Comparison of ENCODE assay signal across 14 cellular contexts in the genomic region with DNA sequence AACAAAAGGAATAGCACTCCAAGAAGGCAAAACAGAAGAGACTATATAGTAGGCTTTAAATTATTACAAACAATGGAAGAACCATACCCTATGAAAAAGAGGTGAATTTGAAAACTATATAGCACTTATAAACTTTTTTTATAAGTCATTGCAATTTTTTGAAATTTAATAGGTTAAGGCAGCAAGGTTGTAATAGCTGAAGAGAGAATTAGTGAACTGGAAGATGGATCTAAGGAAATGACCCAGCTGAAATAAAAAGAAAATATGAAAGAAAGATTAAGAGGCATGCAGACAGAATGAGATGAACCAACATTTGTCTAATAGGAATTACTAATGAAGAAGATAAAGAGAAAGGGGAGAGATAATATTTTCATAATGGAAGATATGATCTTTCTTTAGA. TPM values are rescaled to one million over a fixed set of nuclear protein-coding genes. Genes with fewer than 3 reads are reported as not detected.
DNase-seq lines count a peak whose midpoint lies in the region; ATAC-seq, FAIRE-seq and TF ChIP-seq lines count a peak whose summit lies in the region.
"Had no signal": no experiment of that assay in that cellular context is flagged by ENCODE, and none has a peak within 500 bp of the region (broad histone marks: within the 10 kb centered on the region; RNA-seq: fewer than 3 reads in every experiment).

No MANE protein-coding gene starts in this region.

- no peaks in the 10 kb centered on the region for H3K9me3 ChIP-seq in HepG2 (ENCODE audit: low read length)
- H3K9me3 ChIP-seq in right lobe of liver = peaks cover 0 to 6% (median 0%) of the 10 kb centered on the region in 4 donors
- peaks cover 3% of the 10 kb centered on the region for H3K9me3 ChIP-seq in osteoblast (ENCODE audit: low read depth, low read length)
- H3K9me3 ChIP-seq in CD8-positive, alpha-beta memory T cell (ENCODE audit: low read length) = no peaks in the 10 kb centered on the region
- H3K9me3 ChIP-seq: BE2C had no signal

- peaks cover 9% of the 10 kb centered on the region for H3K36me3 Mint-ChIP-seq in T-helper 2 cell treated with Interferon-gamma antibody and Interleukin-4, amounts not matched to agents 5 μg/mL and 100 μg/mL, for 36 hours (ENCODE audit: low read depth)
- H3K36me3 Mint-ChIP-seq in CD8-positive, alpha-beta memory T cell = peaks cover 0 to 12% (median 3%) of the 10 kb centered on the region in 3 donors

- H4K20me1 ChIP-seq in HepG2 (ENCODE audit: insufficient read depth, low read length) (peaks cover 7% of the 10 kb centered on the region; the same call in 1 of the 2 replicates), osteoblast (ENCODE audit: insufficient read depth, low read length) (no peaks in the 10 kb centered on the region)

- CTCF ChIA-PET in HepG2 (lab: Yijun Ruan, JAX; ENCODE audit: low intra/inter-chr PET ratio, low total read pairs) = no interaction called here
- CTCF ChIA-PET in CD8-positive, alpha-beta memory T cell (lab: Charles Lee) = no interaction called here

- H3K79me2 ChIP-seq in HepG2 (ENCODE audit: insufficient read depth, low read length) (peaks cover 92% of the 10 kb centered on the region), osteoblast (ENCODE audit: insufficient read depth, low read length) (no peaks in the 10 kb centered on the region)

- H2AFZ ChIP-seq in HepG2 (ENCODE audit: low read length) = no peak overlapping the region
- H2AFZ ChIP-seq in osteoblast (ENCODE audit: low read length) = no peak overlapping the region
- H2AFZ ChIP-seq: GM23338 had no signal

- POLR2A ChIA-PET in HepG2 (lab: Yijun Ruan, JAX) = no interaction called here
- POLR2A ChIA-PET in CD8-positive, alpha-beta memory T cell (lab: Charles Lee) = interaction anchor here (1.2 kb wide), 1 partner anchor 27 kb away, joined by 5 read pairs; no protein-coding TSS in a partner anchor

- no peak for FAIRE-seq in HepG2 (lab: Jason Lieb, UNC)
- FAIRE-seq: A204.1 had no signal

- no peak overlapping the region for H3K27ac Mint-ChIP-seq in T-helper 2 cell treated with Interferon-gamma antibody and Interleukin-4, amounts not matched to agents 5 μg/mL and 100 μg/mL, for 36 hours
- H3K27ac Mint-ChIP-seq in CD8-positive, alpha-beta memory T cell = no peak overlapping the region
- H3K27ac Mint-ChIP-seq: CD4-positive, alpha-beta memory T cell; GM23338; H9 had no signal

- H3K4me3 Mint-ChIP-seq in T-helper 2 cell treated with Interferon-gamma antibody and Interleukin-4, amounts not matched to agents 5 μg/mL and 100 μg/mL, for 36 hours = no peak overlapping the region
- H3K4me3 Mint-ChIP-seq in CD8-positive, alpha-beta memory T cell = no peak overlapping the region
- H3K4me3 Mint-ChIP-seq: CD4-positive, alpha-beta memory T cell; GM23338; H9 had no signal

- no peak for TF ChIP-seq RAD21 in HepG2 (CRISPR knock-in tag; IDR thresholded peaks at IDR 0.05)

- H3K9me3 Mint-ChIP-seq in T-helper 2 cell treated with Interferon-gamma antibody and Interleukin-4, amounts not matched to agents 5 μg/mL and 100 μg/mL, for 36 hours = peaks cover 12% of the 10 kb centered on the region
- peaks cover 4 to 12% (median 7%) of the 10 kb centered on the region in 5 donors for H3K9me3 Mint-ChIP-seq in CD8-positive, alpha-beta memory T cell

- H3K27me3 ChIP-seq in HepG2 (ENCODE audit: control insufficient read depth in 1 of 2, insufficient read depth in 2 of 2, low read length in 2 of 2) = no peaks in the 10 kb centered on the region
- H3K27me3 ChIP-seq in right lobe of liver = no peaks in the 10 kb centered on the region
- H3K27me3 ChIP-seq in osteoblast (ENCODE audit: insufficient read depth, low read length) = no peaks in the 10 kb centered on the region
- no peaks in the 10 kb centered on the region for H3K27me3 ChIP-seq in CD8-positive, alpha-beta memory T cell (ENCODE audit: insufficient read depth, low read length, poor library complexity, severe bottlenecking)
- H3K27me3 ChIP-seq: BE2C had no signal

- DNase-seq in HepG2 (ENCODE audit: low spot score) = no peak
- DNase-seq in right lobe of liver = no peak
- DNase-seq in osteoblast (ENCODE audit: insufficient read length, low spot score, missing footprints) = peak; percentile 62
- no peak for DNase-seq in T-helper 2 cell treated with Interferon-gamma antibody and Interleukin-4, amounts not matched to agents 5 μg/mL and 100 μg/mL, for 36 hours (ENCODE audit: low spot score)
- no peak for DNase-seq in CD8-positive, alpha-beta memory T cell
- no peak for DNase-seq in HUDEP-2 (lab: John Stamatoyannopoulos, UW; ENCODE audit: unreplicated experiment in 76 of 76)
- DNase-seq: BE2C; CD4-positive, alpha-beta memory T cell; COR-L47; H9 had no signal

- H3K4me2 ChIP-seq in HepG2 (ENCODE audit: low read depth, low read length) (no peak overlapping the region), osteoblast (ENCODE audit: insufficient read depth, low read length) (no peak overlapping the region)
- H3K4me2 ChIP-seq: GM23338 had no signal

- ATAC-seq in HepG2 (no peak), right lobe of liver (no peak)
- ATAC-seq: GM23338 had no signal

- H3K4me1 Mint-ChIP-seq in T-helper 2 cell treated with Interferon-gamma antibody and Interleukin-4, amounts not matched to agents 5 μg/mL and 100 μg/mL, for 36 hours (ENCODE audit: low read depth) = peaks cover 3% of the 10 kb centered on the region
- peaks cover 3 to 5% (median 5%) of the 10 kb centered on the region in 3 donors for H3K4me1 Mint-ChIP-seq in CD8-positive, alpha-beta memory T cell

- no TSS peak for BruUV-seq in HepG2 (replicated peaks; lab: Mats Ljungman, UMichigan)

- H3K27ac ChIP-seq in HepG2 (ENCODE audit: extremely low read length, insufficient read depth, low read length) (peak overlapping the region; percentile 37), right lobe of liver (no peak overlapping the region), VCaP (peak overlapping the region; percentile 96), osteoblast (ENCODE audit: low read depth, low read length) (no peak overlapping the region)
- H3K27ac ChIP-seq in CD8-positive, alpha-beta memory T cell (ENCODE audit: low read depth, low read length) = no peak overlapping the region
- H3K27ac ChIP-seq: C4-2B had no signal

- TF ChIP-seq CTCF in HepG2 (CRISPR knock-in tag; IDR thresholded peaks at IDR 0.05) (no peak), right lobe of liver (IDR thresholded peaks at IDR 0.05) (no peak), VCaP (conservative IDR thresholded peaks at IDR 0.05) (no peak), osteoblast (IDR thresholded peaks at IDR 0.05; ENCODE audit: extremely low read depth, low read depth, low read length) (no peak)

- no peaks in the 10 kb centered on the region for H3K27me3 Mint-ChIP-seq in T-helper 2 cell treated with Interferon-gamma antibody and Interleukin-4, amounts not matched to agents 5 μg/mL and 100 μg/mL, for 36 hours (ENCODE audit: low read depth)
- peaks cover 0 to 2% of the 10 kb centered on the region in 2 donors for H3K27me3 Mint-ChIP-seq in CD8-positive, alpha-beta memory T cell
- H3K27me3 Mint-ChIP-seq: CD4-positive, alpha-beta memory T cell had no signal

- no peak for TF ChIP-seq EP300 in HepG2 (IDR thresholded peaks at IDR 0.05; ENCODE audit: low read depth in 2 of 2, low read length in 2 of 2)
- TF ChIP-seq EP300 in HepG2 (CRISPR knock-in tag; IDR thresholded peaks at IDR 0.05; ENCODE audit: borderline replicate concordance) = no peak

- H3K9ac ChIP-seq in HepG2 (ENCODE audit: insufficient read depth, low read depth, low read length) = no peak overlapping the region

- TF ChIP-seq POLR2A in HepG2 (IDR thresholded peaks at IDR 0.05; ENCODE audit: insufficient read depth in 1 of 2, low read depth in 2 of 2, low read length in 2 of 2) = no peak
- TF ChIP-seq POLR2A in right lobe of liver (IDR thresholded peaks at IDR 0.05) = no peak

- in situ Hi-C loops in HepG2 (cut with HindIII; ENCODE audit: extremely low pct_ligation_motif_present, low pct_unique_long_range_greater_than_20kb) = no loop called here

- H3K4me3 ChIP-seq in HepG2 (replicated peaks in 1 of 3; ENCODE audit: insufficient read depth in 1 of 3, low read depth in 2 of 3, low read length in 3 of 3) (no peak overlapping the region), right lobe of liver (no peak overlapping the region), osteoblast (ENCODE audit: insufficient read depth, low read length) (no peak overlapping the region)
- H3K4me3 ChIP-seq in CD8-positive, alpha-beta memory T cell (ENCODE audit: low read length) = no peak overlapping the region
- H3K4me3 ChIP-seq: GM23338 had no signal

- peaks cover 100% of the 10 kb centered on the region for H3K4me1 ChIP-seq in HepG2 (ENCODE audit: insufficient read depth, low read length)
- H3K4me1 ChIP-seq in right lobe of liver = peaks cover 0 to 9% (median 6%) of the 10 kb centered on the region in 4 donors
- H3K4me1 ChIP-seq in osteoblast (ENCODE audit: insufficient read depth, low read length) = no peaks in the 10 kb centered on the region
- no peaks in the 10 kb centered on the region for H3K4me1 ChIP-seq in CD8-positive, alpha-beta memory T cell (ENCODE audit: insufficient read depth, low read length)
- H3K4me1 ChIP-seq: BE2C had no signal

- peaks cover 3 to 21% of the 10 kb centered on the region in 2 experiments for H3K36me3 ChIP-seq in HepG2 (replicated peaks in 1 of 2; ENCODE audit: control insufficient read depth in 1 of 2, insufficient read depth in 2 of 2, low read length in 2 of 2)
- no peaks in the 10 kb centered on the region for H3K36me3 ChIP-seq in right lobe of liver
- H3K36me3 ChIP-seq in osteoblast (ENCODE audit: insufficient read depth, low read length) = no peaks in the 10 kb centered on the region
- H3K36me3 ChIP-seq in CD8-positive, alpha-beta memory T cell (ENCODE audit: insufficient read depth, low read length) = no peaks in the 10 kb centered on the region
- H3K36me3 ChIP-seq: BE2C had no signal

- intact Hi-C loops in HepG2 (cut with micrococcal nuclease; ENCODE audit: unreplicated experiment) = no loop called here
- intact Hi-C loops in right lobe of liver (cut with DNase I) = no loop called here

RNA-seq across cellular contexts. Expression of a gene that starts 9.8 kb away (rescaled TPM):
- total RNA-seq in HepG2 (2016; rRNA removed; fragmentation: Illumina TruSeq; extraction: Trizol) = 90.4 and 95.7 TPM in 2 replicates
- 47.9 and 55.6 TPM in 2 replicates for total RNA-seq in HepG2 (2016; cell fraction: cytosol; rRNA removed; fragmentation: Illumina TruSeq; extraction: Trizol; ENCODE audit: low read depth)
- 94.6 and 101 TPM in 2 replicates for total RNA-seq in HepG2 (2016; cell fraction: insoluble cytoplasmic fraction; rRNA removed; fragmentation: Illumina TruSeq; extraction: Trizol)
- 73.3 and 75.8 TPM in 2 replicates for total RNA-seq in HepG2 (2016; cell fraction: membrane; rRNA removed; fragmentation: Illumina TruSeq; extraction: Trizol)
- total RNA-seq in HepG2 (2016; cell fraction: nucleus; rRNA removed; fragmentation: Illumina TruSeq; extraction: Trizol) = 42.8 and 54.2 TPM in 2 replicates
- polyA plus RNA-seq in HepG2 (2011; rRNA removed) = 181 and 193 TPM in 2 replicates
- polyA plus RNA-seq in HepG2 (2011; cell fraction: cytosol; rRNA removed) = 178 and 242 TPM in 2 replicates
- 194 and 196 TPM in 2 replicates for polyA plus RNA-seq in HepG2 (2011; cell fraction: nucleus; rRNA removed)
- 45.0 and 55.8 TPM in 2 replicates for polyA plus RNA-seq in HepG2 (2012)
- polyA plus RNA-seq in HepG2 (2016; cell fraction: cytosol; fragmentation: Illumina TruSeq; extraction: Trizol; ENCODE audit: low read depth) = 46.7 and 59.9 TPM in 2 replicates
- polyA plus RNA-seq in HepG2 (2016; cell fraction: insoluble cytoplasmic fraction; fragmentation: Illumina TruSeq; extraction: Trizol; ENCODE audit: low read depth) = 103 and 109 TPM in 2 replicates
- polyA plus RNA-seq in HepG2 (2016; cell fraction: membrane; fragmentation: Illumina TruSeq; extraction: Trizol; ENCODE audit: low read depth) = 69.1 and 76.1 TPM in 2 replicates
- 80.6 and 84.9 TPM in 2 replicates for polyA plus RNA-seq in HepG2 (2016; cell fraction: nucleus; fragmentation: Illumina TruSeq; extraction: Trizol; ENCODE audit: insufficient read depth, low read depth)
- 8.2 and 120 TPM in 2 replicates for polyA minus RNA-seq in HepG2 (2011; rRNA and poly(A)+ RNA removed; ENCODE audit: low replicate concordance)
- 28.3 and 29.5 TPM in 2 replicates for polyA minus RNA-seq in HepG2 (2011; cell fraction: cytosol; rRNA and poly(A)+ RNA removed)
- polyA minus RNA-seq in HepG2 (2011; cell fraction: nucleus; rRNA and poly(A)+ RNA removed) = 89.0 and 92.2 TPM in 2 replicates
- 1 to 10 TPM; 1.3 to 3.9 (median 3.0) TPM for total RNA-seq in right lobe of liver
- not detected in 2 replicates for total RNA-seq in osteoblast
- total RNA-seq in CD8-positive, alpha-beta memory T cell = 10 to 100 TPM; 32.3 to 32.6 TPM
- polyA plus RNA-seq in CD8-positive, alpha-beta memory T cell = 22.8 TPM

Comparison
In these comparisons a context has a peak if more than half of its experiments do, and no peak if none do; other contexts are left out.
1. H3K27ac ChIP-seq: peak in HepG2 (single experiment) and VCaP (single experiment); none in right lobe of liver (0 of 3), osteoblast (single experiment) and CD8-positive, alpha-beta memory T cell (single experiment).
2. RNA of a gene that starts 9.8 kb away (total RNA-seq): 42.8 to 101 TPM in HepG2 and 32.3 to 32.6 TPM in CD8-positive, alpha-beta memory T cell; 1.3 to 3.9 TPM in right lobe of liver and not detected in osteoblast; every median in the first group is over 4 times any median in the second.